ENCODE assay signal across 13 cellular contexts in genomic region chr12:93176166-93176565, GRCh38.
DNase-seq lines count a peak whose midpoint lies in the region; ATAC-seq and TF ChIP-seq lines count a peak whose summit lies in the region.
"Had no signal": no experiment of that assay in that cellular context is flagged by ENCODE, and none has a peak within 500 bp of the region (broad histone marks: within the 10 kb centered on the region; RNA-seq: fewer than 3 reads in every experiment).

No MANE protein-coding gene starts in this region.

- H3K4me1 Mint-ChIP-seq in stimulated activated naive B cell treated with anti-CD40 and anti-IgM and Interleukin-4, amounts not matched to agents 10 μg/mL and 1 μg/mL and 100 μg/mL, for 72 hours = peaks cover 18 to 34% of the 10 kb centered on the region in 2 donors

- no peaks in the 10 kb centered on the region for H3F3A ChIP-seq in MM.1S (ENCODE audit: insufficient read depth, low read length)

- no peak for TF ChIP-seq CTCF in MM.1S (IDR thresholded peaks at IDR 0.05; ENCODE audit: low read length)
- no peak for TF ChIP-seq CTCF in cardiac fibroblast (IDR thresholded peaks at IDR 0.05; ENCODE audit: low read depth, low read length)
- TF ChIP-seq CTCF in upper lobe of right lung (IDR thresholded peaks at IDR 0.05) = no peak

- H2AFZ ChIP-seq in MM.1S (ENCODE audit: low read length) = no peak overlapping the region

- no peak for ATAC-seq in GM21447 (IDR thresholded peaks at IDR 0.05; ENCODE audit: unreplicated experiment)
- ATAC-seq in stimulated activated naive B cell treated with anti-CD40 and anti-IgM and Interleukin-4, amounts not matched to agents 10 μg/mL and 1 μg/mL and 100 μg/mL, for 72 hours (replicated peaks) = no peak
- ATAC-seq in HG02970 (IDR thresholded peaks at IDR 0.05; ENCODE audit: low FRiP score, unreplicated experiment) = no peak
- ATAC-seq in upper lobe of right lung = no peak
- ATAC-seq: stimulated activated naive CD8-positive, alpha-beta T cell treated with anti-CD3 and anti-CD28 coated beads, Interleukin-15, amount 100 ng/mL, for 72 hours had no signal

- H3K27ac Mint-ChIP-seq in stimulated activated naive B cell treated with anti-CD40 and anti-IgM and Interleukin-4, amounts not matched to agents 10 μg/mL and 1 μg/mL and 100 μg/mL, for 72 hours = no peak overlapping the region
- H3K27ac Mint-ChIP-seq: activated naive CD4-positive, alpha-beta T cell treated with anti-CD3 and anti-CD28 coated beads for 36 hours; stimulated activated naive CD8-positive, alpha-beta T cell treated with anti-CD3 and anti-CD28 coated beads, Interleukin-15, amount 100 ng/mL, for 72 hours had no signal

- DNase-seq in MM.1S (no peak), cardiac fibroblast (ENCODE audit: low read depth in 2 of 2) (peak; percentile 67), kidney tubule cell (ENCODE audit: low spot score) (peak; percentile 18), stromal cell of bone marrow (ENCODE audit: low read depth) (peak; percentile 61), upper lobe of right lung (no peak)
- no peak for DNase-seq in stimulated activated naive B cell treated with anti-CD40 and anti-IgM and Interleukin-4, amounts not matched to agents 10 μg/mL and 1 μg/mL and 100 μg/mL, for 72 hours
- DNase-seq: activated CD4-positive, alpha-beta T cell treated with anti-CD3 and anti-CD28 coated beads for 48 hours; activated naive CD4-positive, alpha-beta T cell treated with anti-CD3 and anti-CD28 coated beads for 36 hours; midbrain; stimulated activated naive CD8-positive, alpha-beta T cell treated with anti-CD3 and anti-CD28 coated beads, Interleukin-15, amount 100 ng/mL, for 72 hours had no signal

- no peak overlapping the region for H3K9ac ChIP-seq in MM.1S (ENCODE audit: low read length)

- intact Hi-C loops in upper lobe of right lung (cut with DNase I) = no loop called here

- H3K36me3 ChIP-seq in MM.1S (replicated peaks; ENCODE audit: insufficient read depth, low read length) = no peaks in the 10 kb centered on the region
- H3K36me3 ChIP-seq in upper lobe of right lung = no peaks in the 10 kb centered on the region
- H3K36me3 ChIP-seq: SJSA1 had no signal

- no peaks in the 10 kb centered on the region for H4K20me1 ChIP-seq in MM.1S (ENCODE audit: insufficient read depth, low read length)

- no peaks in the 10 kb centered on the region for H3K27me3 Mint-ChIP-seq in stimulated activated naive B cell treated with anti-CD40 and anti-IgM and Interleukin-4, amounts not matched to agents 10 μg/mL and 1 μg/mL and 100 μg/mL, for 72 hours
- H3K27me3 Mint-ChIP-seq: stimulated activated naive CD8-positive, alpha-beta T cell treated with anti-CD3 and anti-CD28 coated beads, Interleukin-15, amount 100 ng/mL, for 72 hours had no signal

- no peaks in the 10 kb centered on the region for H3K79me2 ChIP-seq in MM.1S (ENCODE audit: low read length)

- H3K36me3 Mint-ChIP-seq in stimulated activated naive B cell treated with anti-CD40 and anti-IgM and Interleukin-4, amounts not matched to agents 10 μg/mL and 1 μg/mL and 100 μg/mL, for 72 hours = no peaks in the 10 kb centered on the region

- H3K27ac ChIP-seq in MM.1S (ENCODE audit: low read length) = no peak overlapping the region
- H3K27ac ChIP-seq in upper lobe of right lung = no peak overlapping the region
- H3K27ac ChIP-seq: SJSA1 had no signal

- no peaks in the 10 kb centered on the region for H3K4me1 ChIP-seq in MM.1S (ENCODE audit: low read length)
- no peaks in the 10 kb centered on the region for H3K4me1 ChIP-seq in upper lobe of right lung

- H3K9me3 ChIP-seq in MM.1S (replicated peaks; ENCODE audit: insufficient read depth, low read length) = no peaks in the 10 kb centered on the region
- H3K9me3 ChIP-seq in upper lobe of right lung = no peaks in the 10 kb centered on the region
- H3K9me3 ChIP-seq: SJSA1 had no signal

- H3K27me3 ChIP-seq in MM.1S (replicated peaks; ENCODE audit: insufficient read depth, low read length) (no peaks in the 10 kb centered on the region), upper lobe of right lung (no peaks in the 10 kb centered on the region)
- H3K27me3 ChIP-seq: SJSA1 had no signal

- H3K9me3 Mint-ChIP-seq in stimulated activated naive B cell treated with anti-CD40 and anti-IgM and Interleukin-4, amounts not matched to agents 10 μg/mL and 1 μg/mL and 100 μg/mL, for 72 hours = peaks cover 0 to 4% of the 10 kb centered on the region in 2 donors
- H3K9me3 Mint-ChIP-seq: activated naive CD4-positive, alpha-beta T cell treated with anti-CD3 and anti-CD28 coated beads for 36 hours; stimulated activated naive CD8-positive, alpha-beta T cell treated with anti-CD3 and anti-CD28 coated beads, Interleukin-15, amount 100 ng/mL, for 72 hours had no signal

- H3K4me2 ChIP-seq in MM.1S (ENCODE audit: low read depth, low read length) = peak overlapping the region; percentile 12; the same call in 1 of the 2 replicates

- no peak overlapping the region for H3K4me3 Mint-ChIP-seq in stimulated activated naive B cell treated with anti-CD40 and anti-IgM and Interleukin-4, amounts not matched to agents 10 μg/mL and 1 μg/mL and 100 μg/mL, for 72 hours
- H3K4me3 Mint-ChIP-seq: activated naive CD4-positive, alpha-beta T cell treated with anti-CD3 and anti-CD28 coated beads for 36 hours; stimulated activated naive CD8-positive, alpha-beta T cell treated with anti-CD3 and anti-CD28 coated beads, Interleukin-15, amount 100 ng/mL, for 72 hours had no signal

- no peaks in the 10 kb centered on the region for H3K9me2 ChIP-seq in MM.1S (replicated peaks; ENCODE audit: insufficient read depth, low read length)

- H3K4me3 ChIP-seq in MM.1S (ENCODE audit: low read length) (no peak overlapping the region), cardiac fibroblast (replicated peaks in 1 of 2; ENCODE audit: low read depth in 2 of 2, low read length in 2 of 2) (no peak overlapping the region), upper lobe of right lung (no peak overlapping the region)
- H3K4me3 ChIP-seq: SJSA1 had no signal

Comparison
In these comparisons a context has a peak if more than half of its experiments do, and no peak if none do; other contexts are left out.
1. DNase-seq: peak in cardiac fibroblast (2 of 2), kidney tubule cell (single experiment) and stromal cell of bone marrow (single experiment); none in MM.1S (single experiment), stimulated activated naive B cell treated with anti-CD40 and anti-IgM and Interleukin-4, amounts not matched to agents 10 μg/mL and 1 μg/mL and 100 μg/mL, for 72 hours (single experiment) and upper lobe of right lung (single experiment).